22 cellular contexts compared by ENCODE assay signal in the genomic region with DNA sequence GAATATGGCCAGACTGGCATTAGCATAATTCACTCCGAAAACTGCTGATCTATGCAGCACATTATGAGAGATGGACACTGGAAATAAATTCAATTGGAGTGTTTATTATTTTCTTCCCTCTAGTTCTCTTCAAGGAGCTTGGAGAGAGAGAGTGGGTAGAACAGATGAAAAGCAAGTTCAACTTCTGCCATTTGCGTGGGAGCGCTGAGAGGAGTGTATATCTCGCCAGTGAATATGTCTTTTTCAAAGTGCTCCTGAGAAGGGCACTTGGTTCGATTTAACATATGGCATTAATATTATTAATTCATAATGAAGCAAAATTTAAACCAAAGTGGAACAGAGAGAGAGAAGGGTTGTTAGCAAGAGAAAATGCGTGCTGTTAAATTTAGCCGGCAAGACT.
DNase-seq lines count a peak whose midpoint lies in the region; TF ChIP-seq lines count a peak whose summit lies in the region.
"Had no signal": no experiment of that assay in that cellular context is flagged by ENCODE, and none has a peak within 500 bp of the region (broad histone marks: within the 10 kb centered on the region; RNA-seq: fewer than 3 reads in every experiment).

No MANE protein-coding gene starts in this region.

- intact Hi-C loops in vagina (cut with DNase I): no loop called here

- no peak overlapping the region for H3K4ac ChIP-seq in neuronal stem cell (ENCODE audit: low read length)

- CTCF ChIA-PET in HEK293 (lab: Yijun Ruan, JAX): interaction anchor here (0.7 kb wide), 2 partner anchors 12 to 206 kb away, joined by 3 read pairs; no protein-coding TSS in a partner anchor

- no peak overlapping the region for H3K14ac ChIP-seq in neuronal stem cell (ENCODE audit: low read length)

- H3K27ac ChIP-seq in HEK293 (ENCODE audit: extremely low read depth, low read depth, low read length) (no peak overlapping the region), vagina (no peak overlapping the region), neuronal stem cell (replicated peaks; ENCODE audit: low read length) (no peak overlapping the region)
- H3K27ac ChIP-seq: BLaER1 had no signal

- WGBS in neuronal stem cell (ENCODE audit: extremely low coverage in 2 of 2, insufficient read length in 2 of 2, insufficient replicate concordance in 1 of 2), 2 donors: no CpG with 5 or more reads among the region's 7 CpGs

- H3K27me3 ChIP-seq in vagina: no peaks in the 10 kb centered on the region
- H3K27me3 ChIP-seq in neuronal stem cell (ENCODE audit: control insufficient read depth in 3 of 3, insufficient read depth in 3 of 3, low read depth in 1 of 3, low read length in 3 of 3): peaks cover 0 to 79% (median 0%) of the 10 kb centered on the region in 3 experiments
- H3K27me3 ChIP-seq: BE2C, BLaER1 had no signal

- H3K4me3 ChIP-seq in HEK293 (ENCODE audit: low read depth, low read length) (no peak overlapping the region), vagina (no peak overlapping the region), neuronal stem cell (ENCODE audit: low read length in 2 of 2) (no peak overlapping the region)
- H3K4me3 ChIP-seq: BLaER1, GM12878 had no signal

- H4K91ac ChIP-seq in neuronal stem cell (ENCODE audit: low read depth, low read length, poor library complexity): no peak overlapping the region

- H2BK12ac ChIP-seq in neuronal stem cell (ENCODE audit: low read length): no peak overlapping the region

- H3K9ac ChIP-seq in neuronal stem cell (ENCODE audit: low read depth, low read length, poor library complexity): no peak overlapping the region
- H3K9ac ChIP-seq: BLaER1 had no signal

- no peak overlapping the region for H2BK5ac ChIP-seq in neuronal stem cell (ENCODE audit: low read length)

- no peak overlapping the region for H2AFZ ChIP-seq in neuronal stem cell (ENCODE audit: low read length)

- no peak overlapping the region for H2BK15ac ChIP-seq in neuronal stem cell (ENCODE audit: low read length)

- H3K4me2 ChIP-seq in neuronal stem cell (ENCODE audit: insufficient read depth, low read length, poor library complexity, severe bottlenecking): no peak overlapping the region
- H3K4me2 ChIP-seq: BLaER1 had no signal

- peak; percentile 37 for DNase-seq in middle frontal gyrus (ENCODE audit: extremely low spot score, low spot score)
- DNase-seq in vagina (ENCODE audit: extremely low spot score in 2 of 2): peak; percentile 3 to 7
- DNase-seq in neuronal stem cell (ENCODE audit: low spot score): no peak
- no peak for DNase-seq in GM19240 (ENCODE audit: insufficient read length, low spot score)
- DNase-seq: 8988T; ACHN; BE2C; C1 segment of cervical spinal cord; CD4-positive, alpha-beta memory T cell; CD4-positive, CD25-positive, alpha-beta regulatory T cell; CD8-positive, alpha-beta memory T cell; COR-L47; DMS 273 treated with DMSO at 0.1 percent for 48 hours; DMS153; DMS53; DMS79; DND-41; EL; GDM1 had no signal

- H3K79me1 ChIP-seq in neuronal stem cell (ENCODE audit: low read depth, low read length): no peaks in the 10 kb centered on the region

- H3K4me1 ChIP-seq in HEK293 (ENCODE audit: control insufficient read depth, insufficient read depth, low read length) (no peaks in the 10 kb centered on the region), vagina (peaks cover 11% of the 10 kb centered on the region), neuronal stem cell (ENCODE audit: control insufficient read depth in 2 of 2, insufficient read depth in 1 of 2, low read depth in 1 of 2, low read length in 2 of 2) (peaks cover 8 to 9% of the 10 kb centered on the region in 2 donors)
- H3K4me1 ChIP-seq: BE2C had no signal

- TF ChIP-seq POLR2A in vagina (IDR thresholded peaks at IDR 0.05): no peak

- H2AK5ac ChIP-seq in neuronal stem cell (ENCODE audit: low read depth, low read length): no peak overlapping the region

- H2BK120ac ChIP-seq in neuronal stem cell (ENCODE audit: low read depth, low read length): no peak overlapping the region

- POLR2A ChIA-PET in HEK293 (lab: Yijun Ruan, JAX): no interaction called here

- H4K8ac ChIP-seq in neuronal stem cell (ENCODE audit: low read depth, low read length): no peak overlapping the region

- no peak overlapping the region for H3K23ac ChIP-seq in neuronal stem cell (ENCODE audit: low read depth, low read length, poor library complexity)

- no peaks in the 10 kb centered on the region for H3K9me3 ChIP-seq in HEK293 (ENCODE audit: control insufficient read depth, insufficient read depth, low read depth, low read length)
- H3K9me3 ChIP-seq in vagina: no peaks in the 10 kb centered on the region
- no peaks in the 10 kb centered on the region for H3K9me3 ChIP-seq in neuronal stem cell (replicated peaks in 1 of 2; ENCODE audit: control insufficient read depth in 2 of 2, insufficient read depth in 1 of 2, low read depth in 1 of 2, low read length in 2 of 2)
- H3K9me3 ChIP-seq: BE2C, BLaER1 had no signal

- H3K36me3 ChIP-seq in HEK293 (ENCODE audit: control insufficient read depth in 2 of 2, insufficient read depth in 1 of 2, low read length in 2 of 2) (no peaks in the 10 kb centered on the region), vagina (no peaks in the 10 kb centered on the region), neuronal stem cell (replicated peaks in 1 of 2; ENCODE audit: control insufficient read depth in 2 of 2, insufficient read depth in 2 of 2, low read length in 2 of 2) (no peaks in the 10 kb centered on the region)
- H3K36me3 ChIP-seq: BE2C, BLaER1 had no signal

- H3K18ac ChIP-seq in neuronal stem cell (ENCODE audit: low read length): no peak overlapping the region

- TF ChIP-seq CTCF in HEK293 (tag by site-specific recombination; IDR thresholded peaks at IDR 0.05) (no peak), vagina (IDR thresholded peaks at IDR 0.05) (no peak)

TF ChIP-seq in HEK293, 187 proteins besides CTCF, POLR2A, EP300 and RAD21:
- TF ChIP-seq ZNF571 (tag by site-specific recombination; IDR thresholded peaks at IDR 0.05) (no peak), ZNF24 (tag by site-specific recombination; IDR thresholded peaks at IDR 0.05) (no peak), EGR2 (tag by site-specific recombination; IDR thresholded peaks at IDR 0.05; ENCODE audit: low read depth) (0 out of 2 replicates have a peak, but pooled peaks have one; percentile 13), ZNF202 (tag by site-specific recombination; IDR thresholded peaks at IDR 0.05; ENCODE audit: borderline replicate concordance) (no peak), ZNF776 (tag by site-specific recombination; IDR thresholded peaks at IDR 0.05; ENCODE audit: borderline replicate concordance) (no peak), TCF7L2 (IDR thresholded peaks at IDR 0.05; ENCODE audit: borderline replicate concordance, low read depth, low read length) (no peak)

Comparison
In these comparisons a context has a peak if more than half of its experiments do, and no peak if none do; other contexts are left out.
1. DNase-seq: peak in middle frontal gyrus (single experiment) and vagina (2 of 2); none in neuronal stem cell (single experiment) and GM19240 (single experiment).